In genomic region chr3:166630190-166630589, GRCh38 we compare ENCODE assay signal across 35 cellular contexts.
"Had no signal": no experiment of that assay in that cellular context is flagged by ENCODE, and none has a peak within 500 bp of the region (broad histone marks: within the 10 kb centered on the region; RNA-seq: fewer than 3 reads in every experiment).

No MANE protein-coding gene starts in this region.

- H3K36me3 ChIP-seq: MG63 had no signal

- H3K9me3 ChIP-seq: MG63 had no signal

- DNase-seq: Karpas-422, Kasumi-1, MG63, MM.1S, MV-4-11, NCI-H1048, NCI-H1092, NCI-H1092 treated with DMSO at 0.1 percent for 48 hours, NCI-H1105, NCI-H1105 treated with DMSO at 0.1 percent for 48 hours, NCI-H1417, NCI-H1417 treated with DMSO at 0.1 percent for 48 hours, NCI-H1436, NCI-H1436 treated with DMSO at 0.1 percent for 48 hours, NCI-H146, NCI-H1694, NCI-H1694 treated with DMSO at 0.1 percent for 48 hours, NCI-H187, NCI-H187 treated with DMSO at 0.1 percent for 48 hours, NCI-H1930, NCI-H2029, NCI-H2029 treated with DMSO at 0.1 percent for 48 hours, NCI-H2081, NCI-H2081 treated with DMSO at 0.1 percent for 48 hours, NCI-H2107, NCI-H2171, NCI-H2171 treated with DMSO at 0.1 percent for 48 hours, NCI-H2227 treated with DMSO at 0.1 percent for 48 hours, NCI-H226, NCI-H345, NCI-H446, NCI-H446 treated with DMSO at 0.1 percent for 48 hours, NCI-H510A, NCI-H510A treated with DMSO at 0.1 percent for 48 hours, NCI-H524 had no signal

- H3K4me3 ChIP-seq: MG63 had no signal

- H3K27me3 ChIP-seq: MG63 had no signal
